ENCODE assay signal across 8 cellular contexts in the genomic region with DNA sequence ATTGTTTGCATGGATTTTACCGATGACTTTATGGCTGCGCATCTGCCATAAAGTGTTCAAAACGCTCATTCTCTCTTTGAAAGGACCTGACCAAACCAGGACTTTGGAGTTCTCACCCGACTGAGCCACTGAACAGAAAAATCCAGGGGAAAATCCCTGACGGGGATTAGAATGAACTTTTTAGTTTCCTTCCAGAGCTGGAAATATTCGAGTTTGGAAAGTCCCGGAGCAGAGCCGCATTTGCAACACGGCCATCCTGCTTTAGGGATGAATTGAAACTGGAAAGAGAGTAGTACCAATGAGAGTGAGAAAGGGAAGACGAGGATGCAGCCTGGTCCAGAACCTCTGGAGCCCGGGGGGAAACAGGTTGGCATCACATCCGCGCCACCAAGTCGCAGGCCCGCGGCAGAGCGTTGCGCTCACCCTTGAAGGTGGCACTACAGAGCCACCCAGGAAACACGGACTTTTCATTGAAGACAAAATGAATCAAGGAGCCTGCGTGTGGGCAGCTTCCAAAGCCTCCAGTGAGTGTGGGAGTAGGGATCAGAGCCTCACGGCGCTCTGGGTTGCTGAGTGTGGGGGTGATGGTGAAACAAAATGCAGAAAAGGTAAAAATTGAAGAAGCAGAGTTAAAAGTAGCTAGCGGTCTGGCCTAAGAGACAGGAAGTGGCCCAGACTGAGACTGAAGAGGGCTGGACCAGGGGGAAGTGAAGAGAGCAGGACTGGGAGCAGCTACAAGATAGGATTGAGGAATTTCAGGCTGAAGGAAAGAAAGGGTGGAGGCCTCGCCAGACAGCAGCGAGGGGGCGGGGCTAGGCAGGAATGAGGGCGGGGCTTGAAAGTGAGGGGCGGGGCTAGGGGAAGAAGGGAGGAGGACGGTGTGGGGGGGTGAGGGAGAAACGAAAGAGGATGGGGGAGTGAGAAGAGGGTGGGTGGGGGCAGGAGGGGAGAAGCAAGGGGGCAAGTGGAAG. TPM values are rescaled to one million over a fixed set of nuclear protein-coding genes. Genes with fewer than 3 reads are reported as not detected.
A peak's percentile ranks its signal among the peaks of the same experiment; 100 is the strongest.
DNase-seq lines count a peak whose midpoint lies in the region; ATAC-seq and TF ChIP-seq lines count a peak whose summit lies in the region.

No MANE protein-coding gene starts in this region.

- TF ChIP-seq CTCF in GM13977 (IDR thresholded peaks at IDR 0.05; ENCODE audit: extremely low read depth, insufficient read depth, missing control alignments), result no peak

- peak overlapping the region; percentile 57 for H3K9ac ChIP-seq in endocrine pancreas (ENCODE audit: control insufficient read depth, insufficient read depth, low read length)

- H3K4me1 ChIP-seq in endocrine pancreas (ENCODE audit: control insufficient read depth, insufficient read depth, low read length) (peaks cover 12% of the 10 kb centered on the region), mononuclear cell (ENCODE audit: insufficient read depth, low read length) (peaks cover 24% of the 10 kb centered on the region)

- H3K36me3 ChIP-seq in endocrine pancreas (ENCODE audit: control insufficient read depth, insufficient read depth, low read length), result no peaks in the 10 kb centered on the region

- H3K9me3 ChIP-seq in endocrine pancreas (ENCODE audit: control insufficient read depth, low read length) (no peaks in the 10 kb centered on the region), mononuclear cell (ENCODE audit: low read depth, low read length) (no peaks in the 10 kb centered on the region)

- no peak for ATAC-seq in HG02623 (IDR thresholded peaks at IDR 0.05; ENCODE audit: unreplicated experiment)

- DNase-seq in COLO829 (ENCODE audit: low spot score) (peak; percentile 77), NCI-H226 (peak; percentile 85), activated T-cell treated with anti-CD3 and anti-CD28 coated beads for 1 hour (ENCODE audit: low read depth) (peak; percentile 65), GM13977 (ENCODE audit: low spot score) (no peak)
- DNase-seq in stimulated activated CD8-positive, alpha-beta memory T cell treated with anti-CD3 and anti-CD28 coated beads, Interleukin-15, amount 100 ng/mL, for 24 hours (ENCODE audit: low read depth), result peak; percentile 27

- peak overlapping the region; percentile 48 for H3K4me3 ChIP-seq in endocrine pancreas (ENCODE audit: control insufficient read depth, insufficient read depth, low read length)
- peak overlapping the region; percentile 1 for H3K4me3 ChIP-seq in mononuclear cell (ENCODE audit: low read length)

- in situ Hi-C loops in GM13977 (cut with MboI; ENCODE audit: low pct_unique_long_range_greater_than_20kb, low sequenced_read_pairs, unreplicated experiment), result no loop called here

- H3K27me3 ChIP-seq in endocrine pancreas (ENCODE audit: control insufficient read depth, insufficient read depth, low read length), result no peaks in the 10 kb centered on the region
- H3K27me3 ChIP-seq in mononuclear cell (ENCODE audit: insufficient read depth, low read length), result no peaks in the 10 kb centered on the region

RNA-seq across cellular contexts. Expression of gene SMURF1, which starts 1.9 kb away (rescaled TPM):
- 37.6 TPM for total RNA-seq in mononuclear cell
